Comparison of ENCODE assay signal across 11 cellular contexts in genomic region chr4:137283737-137284136, GRCh38.
A peak's percentile ranks its signal among the peaks of the same experiment; 100 is the strongest.
DNase-seq lines count a peak whose midpoint lies in the region; ATAC-seq and TF ChIP-seq lines count a peak whose summit lies in the region.
"Had no signal": no experiment of that assay in that cellular context is flagged by ENCODE, and none has a peak within 500 bp of the region (broad histone marks: within the 10 kb centered on the region; RNA-seq: fewer than 3 reads in every experiment).

No MANE protein-coding gene starts in this region.

- H3K4ac ChIP-seq in IMR-90 (ENCODE audit: low read depth, low read length), result no peak overlapping the region

- H3K27me3 Mint-ChIP-seq in stimulated activated memory B cell treated with anti-CD40 and anti-IgM and Interleukin-4, amounts not matched to agents 10 μg/mL and 1 μg/mL and 100 μg/mL, for 72 hours, result no peaks in the 10 kb centered on the region
- H3K27me3 Mint-ChIP-seq in natural killer cell (ENCODE audit: low read depth in 2 of 2), result no peaks in the 10 kb centered on the region
- H3K27me3 Mint-ChIP-seq: effector memory CD8-positive, alpha-beta T cell; IgD-negative memory B cell had no signal

- no peak overlapping the region for H3K4me2 ChIP-seq in IMR-90 (ENCODE audit: low read depth, low read length)

- POLR2A ChIA-PET in IMR-90 (lab: Charles Lee; ENCODE audit: unreplicated experiment), result no interaction called here

- no peak overlapping the region for H4K5ac ChIP-seq in IMR-90 (ENCODE audit: low read depth, low read length)

- H3K27me3 ChIP-seq in IMR-90 (ENCODE audit: control insufficient read depth, insufficient read depth, low read length), result no peaks in the 10 kb centered on the region

- intact Hi-C loops in IMR-90 (cut with micrococcal nuclease), result loop anchor here (2.0 to 5.0 kb wide), 3 partner anchors 161 to 579 kb away; no protein-coding TSS in a partner anchor
- intact Hi-C loops in natural killer cell (cut with micrococcal nuclease), result no loop called here

- peak; percentile 63; the same call in 1 of the 2 replicates for ATAC-seq in IMR-90 (ENCODE audit: low read depth)
- ATAC-seq in stimulated activated memory B cell treated with anti-CD40 and anti-IgM and Interleukin-4, amounts not matched to agents 10 μg/mL and 1 μg/mL and 100 μg/mL, for 72 hours, result no peak
- ATAC-seq in HG03442 (IDR thresholded peaks at IDR 0.05; ENCODE audit: unreplicated experiment), result no peak
- no peak for ATAC-seq in natural killer cell
- no peak for ATAC-seq in left lobe of liver
- ATAC-seq: effector memory CD8-positive, alpha-beta T cell had no signal

- dilution Hi-C loops in IMR-90 (cut with HindIII; ENCODE audit: low sequenced_read_pairs, unreplicated experiment), result no loop called here

- DNase-seq in IMR-90 (peak; percentile 39), astrocyte of the spinal cord (ENCODE audit: low read depth, low spot score) (peak; percentile 37), left kidney (ENCODE audit: low read depth, low spot score) (peak; percentile 7), natural killer cell (no peak), left lobe of liver (ENCODE audit: low spot score) (no peak)
- DNase-seq: effector memory CD8-positive, alpha-beta T cell; GDM1 had no signal

- H2BK120ac ChIP-seq in IMR-90 (ENCODE audit: low read depth, low read length), result no peak overlapping the region

- H3K4me1 ChIP-seq in IMR-90 (ENCODE audit: control insufficient read depth, insufficient read depth, low read length), result no peaks in the 10 kb centered on the region

- H3K56ac ChIP-seq in IMR-90 (ENCODE audit: extremely low read depth, insufficient read depth, low read length), result no peak overlapping the region

- H3K4me3 ChIP-seq in IMR-90 (ENCODE audit: insufficient read depth, low read depth, low read length), result no peak overlapping the region
- H3K4me3 ChIP-seq in astrocyte of the spinal cord (ENCODE audit: low read depth, low read length), result no peak overlapping the region

- TF ChIP-seq CTCF in C4-2B (conservative IDR thresholded peaks at IDR 0.05) (peak; percentile 33), IMR-90 (conservative IDR thresholded peaks at IDR 0.05; ENCODE audit: low read depth, low read length) (peak; percentile 56), astrocyte of the spinal cord (IDR thresholded peaks at IDR 0.05; ENCODE audit: low read depth, low read length) (peak; percentile 61), natural killer cell (IDR thresholded peaks at IDR 0.05) (no peak)

- no peaks in the 10 kb centered on the region for H3K36me3 Mint-ChIP-seq in stimulated activated memory B cell treated with anti-CD40 and anti-IgM and Interleukin-4, amounts not matched to agents 10 μg/mL and 1 μg/mL and 100 μg/mL, for 72 hours
- no peaks in the 10 kb centered on the region for H3K36me3 Mint-ChIP-seq in natural killer cell
- H3K36me3 Mint-ChIP-seq: IgD-negative memory B cell had no signal

- no peak overlapping the region for H2AK5ac ChIP-seq in IMR-90 (ENCODE audit: low read depth, low read length)

- H3K9ac ChIP-seq in IMR-90 (ENCODE audit: low read depth, low read length), result no peak overlapping the region

- H3K36me3 ChIP-seq in IMR-90 (ENCODE audit: control insufficient read depth, insufficient read depth, low read length), result no peaks in the 10 kb centered on the region

- H2AFZ ChIP-seq in IMR-90 (replicated peaks; ENCODE audit: low read length, poor library complexity), result no peak overlapping the region

- in situ Hi-C loops in IMR-90 (cut with MboI; ENCODE audit: low sequenced_read_pairs), result loop anchor here (25.0 kb wide), 1 partner anchor 229 kb away; no protein-coding TSS in a partner anchor
- in situ Hi-C loops in astrocyte of the spinal cord (cut with HindIII; ENCODE audit: low sequenced_read_pairs), result no loop called here

- H3K79me1 ChIP-seq in IMR-90 (ENCODE audit: low read depth in 1 of 2, low read length in 2 of 2), result no peaks in the 10 kb centered on the region

- no peak overlapping the region for H2AK9ac ChIP-seq in IMR-90 (replicated peaks; ENCODE audit: low read depth, low read length, poor library complexity)

- no peak overlapping the region for H3K18ac ChIP-seq in IMR-90 (ENCODE audit: low read depth, low read length)

- no peak overlapping the region for H3K23ac ChIP-seq in IMR-90 (ENCODE audit: low read depth, low read length)

- H3K9me3 Mint-ChIP-seq in stimulated activated memory B cell treated with anti-CD40 and anti-IgM and Interleukin-4, amounts not matched to agents 10 μg/mL and 1 μg/mL and 100 μg/mL, for 72 hours, result peaks cover 9% of the 10 kb centered on the region
- peaks cover 15 to 18% of the 10 kb centered on the region in 2 donors for H3K9me3 Mint-ChIP-seq in natural killer cell

- no peaks in the 10 kb centered on the region for H3K9me1 ChIP-seq in IMR-90 (ENCODE audit: insufficient read depth, low read length)

- no peak overlapping the region for H2BK20ac ChIP-seq in IMR-90 (ENCODE audit: low read depth, low read length)

- no peak overlapping the region for H2BK5ac ChIP-seq in IMR-90 (ENCODE audit: low read depth, low read length, poor library complexity, severe bottlenecking)

- H3K14ac ChIP-seq in IMR-90 (replicated peaks; ENCODE audit: low read depth, low read length), result no peak overlapping the region

- H3K27ac ChIP-seq in C4-2B (no peak overlapping the region), IMR-90 (ENCODE audit: insufficient read depth, low read length) (no peak overlapping the region)

- no TSS peak for BruUV-seq in IMR-90 (replicated peaks; lab: Mats Ljungman, UMichigan)

- H4K91ac ChIP-seq in IMR-90 (ENCODE audit: insufficient read depth, low read depth, low read length), result no peak overlapping the region

- no peak overlapping the region for H3K27ac Mint-ChIP-seq in stimulated activated memory B cell treated with anti-CD40 and anti-IgM and Interleukin-4, amounts not matched to agents 10 μg/mL and 1 μg/mL and 100 μg/mL, for 72 hours
- H3K27ac Mint-ChIP-seq in natural killer cell, result no peak overlapping the region
- H3K27ac Mint-ChIP-seq: effector memory CD8-positive, alpha-beta T cell; IgD-negative memory B cell had no signal

- CTCF ChIA-PET in IMR-90 (lab: Yijun Ruan, JAX), result interaction anchor here (1.1 kb wide), 1 partner anchor 256 kb away, joined by 3 read pairs; no protein-coding TSS in a partner anchor

- H2BK15ac ChIP-seq in IMR-90 (ENCODE audit: low read depth, low read length), result no peak overlapping the region

- H3K4me1 Mint-ChIP-seq in stimulated activated memory B cell treated with anti-CD40 and anti-IgM and Interleukin-4, amounts not matched to agents 10 μg/mL and 1 μg/mL and 100 μg/mL, for 72 hours, result no peaks in the 10 kb centered on the region
- H3K4me1 Mint-ChIP-seq in natural killer cell, result no peaks in the 10 kb centered on the region
- H3K4me1 Mint-ChIP-seq: IgD-negative memory B cell had no signal

- no peaks in the 10 kb centered on the region for H3K9me3 ChIP-seq in IMR-90 (ENCODE audit: control insufficient read depth, insufficient read depth, low read length)

- no peak overlapping the region for H4K8ac ChIP-seq in IMR-90 (ENCODE audit: low read depth in 2 of 2, low read length in 2 of 2)

- TF ChIP-seq POLR2A in IMR-90 (IDR thresholded peaks at IDR 0.05; ENCODE audit: low read depth, low read length), result no peak

- no peak overlapping the region for H3K4me3 Mint-ChIP-seq in stimulated activated memory B cell treated with anti-CD40 and anti-IgM and Interleukin-4, amounts not matched to agents 10 μg/mL and 1 μg/mL and 100 μg/mL, for 72 hours
- no peak overlapping the region for H3K4me3 Mint-ChIP-seq in natural killer cell
- H3K4me3 Mint-ChIP-seq: effector memory CD8-positive, alpha-beta T cell; IgD-negative memory B cell had no signal

- no peaks in the 10 kb centered on the region for H4K20me1 ChIP-seq in IMR-90 (ENCODE audit: insufficient read depth, low read length)

- TF ChIP-seq RAD21 in IMR-90 (IDR thresholded peaks at IDR 0.05; ENCODE audit: low read length), result peak; percentile 55

TF ChIP-seq in IMR-90, 13 proteins besides CTCF, POLR2A, EP300 and RAD21:
- TF ChIP-seq CHD1 (IDR thresholded peaks at IDR 0.05; ENCODE audit: low read depth, low read length), result no peak
- no peak for TF ChIP-seq NFE2L2 (IDR thresholded peaks at IDR 0.05; ENCODE audit: low read depth, low read length)
- peak; percentile 42 for TF ChIP-seq SMC3 (IDR thresholded peaks at IDR 0.05; ENCODE audit: low read depth, low read length)

Comparison
In these comparisons a context has a peak if more than half of its experiments do, and no peak if none do; other contexts are left out.
1. DNase-seq: peak in IMR-90 (single experiment), astrocyte of the spinal cord (single experiment) and left kidney (single experiment); none in natural killer cell (single experiment) and left lobe of liver (single experiment).